ENCODE assay signal across 14 cellular contexts in genomic region chr9:126777733-126778132, GRCh38. TPM values are rescaled to one million over a fixed set of nuclear protein-coding genes. Genes with fewer than 3 reads are reported as not detected.
DNase-seq lines count a peak whose midpoint lies in the region; ATAC-seq, FAIRE-seq and TF ChIP-seq lines count a peak whose summit lies in the region.
"Had no signal": no experiment of that assay in that cellular context is flagged by ENCODE, and none has a peak within 500 bp of the region (broad histone marks: within the 10 kb centered on the region; RNA-seq: fewer than 3 reads in every experiment).

No MANE protein-coding gene starts in this region.

- H3K27ac ChIP-seq in GM12878 (ENCODE audit: control insufficient read depth, insufficient read depth) = no peak overlapping the region

- POLR2A ChIA-PET in GM12878 (lab: Charles Lee) = no interaction called here

- peak; percentile 31; the same call in 1 of the 2 replicates for TF ChIP-seq RAD21 in GM12878 (IDR thresholded peaks at IDR 0.05; ENCODE audit: insufficient read depth, low read depth, low read length)

- in situ Hi-C loops in GM12878 (cut with MboI) = no loop called here

- TF ChIP-seq EP300 in GM12878 (IDR thresholded peaks at IDR 0.05; ENCODE audit: borderline replicate concordance in 1 of 2, control insufficient read depth in 1 of 2, low read depth in 2 of 2, low read length in 2 of 2) = no peak

- no peak for TF ChIP-seq POLR2A in GM12878 (IDR thresholded peaks at IDR 0.05; ENCODE audit: low read depth, low read length)

- no peak for FAIRE-seq in GM12878 (lab: Jason Lieb, UNC)

- no peaks in the 10 kb centered on the region for H3K9me3 ChIP-seq in GM12878 (replicated peaks; ENCODE audit: control insufficient read depth, insufficient read depth, low read length)

- SMC1A ChIA-PET in GM12878 (lab: Charles Lee; ENCODE audit: uncharacterized antibody, unreplicated experiment) = interaction anchor here (1.2 to 8.2 kb wide), 2 partner anchors 11 to 74 kb away, joined by 3 to 111 read pairs; no protein-coding TSS in a partner anchor

- BruUV-seq in GM12878 (replicated peaks; lab: Mats Ljungman, UMichigan) = no TSS peak

- DNase-seq in NCI-H748 (lab: John Stamatoyannopoulos, UW; ENCODE audit: unreplicated experiment) (peak; percentile 56), NCI-H748 treated with DMSO at 0.1 percent for 48 hours (lab: John Stamatoyannopoulos, UW) (no peak), HPDE6-E6E7 (ENCODE audit: extremely low spot score) (peak; percentile 49), GM12878 (ENCODE audit: low read depth, low spot score) (no peak), mesenteric fat pad (ENCODE audit: low spot score) (peak; percentile 75), dedifferentiated amniotic fluid mesenchymal stem cell (ENCODE audit: extremely low spot score) (no peak)
- DNase-seq in stimulated activated CD8-positive, alpha-beta memory T cell treated with anti-CD3 and anti-CD28 coated beads, Interleukin-4, amount 100 ng/mL, for 48 hours = no peak
- no peak for DNase-seq in activated CD4-positive, alpha-beta T cell treated with anti-CD3 and anti-CD28 coated beads, Interleukin-2, amount 50 U/mL, for 4 hours
- DNase-seq: activated B cell treated with CpG ODN at 0.5 μM for 24 hours; naive thymus-derived CD8-positive, alpha-beta T cell; NCI-H187 treated with DMSO at 0.1 percent for 48 hours; SHP77; trophoblast cell had no signal

- intact Hi-C loops in GM12878 (cut with micrococcal nuclease; ENCODE audit: unreplicated experiment) = no loop called here

- no peaks in the 10 kb centered on the region for H3K36me3 ChIP-seq in GM12878 (ENCODE audit: control insufficient read depth in 2 of 2, insufficient read depth in 2 of 2, low read length in 1 of 2)

- no peak overlapping the region for H3K4me3 ChIP-seq in GM12878

- H3K79me2 ChIP-seq in GM12878 (ENCODE audit: control insufficient read depth, insufficient read depth, low read length) = no peaks in the 10 kb centered on the region

- no peak overlapping the region for H3K9ac ChIP-seq in GM12878 (ENCODE audit: control insufficient read depth, insufficient read depth, low read length)

- no peaks in the 10 kb centered on the region for H3K4me1 ChIP-seq in GM12878 (ENCODE audit: control insufficient read depth, insufficient read depth, low read length)

- CTCF ChIA-PET in GM12878 (lab: Yijun Ruan, JAX) = interaction anchor here (0.6 to 12.2 kb wide), 3 partner anchors 70 to 181 kb away, joined by 3 to 445 read pairs (median 4); no protein-coding TSS in a partner anchor

- H3K27me3 ChIP-seq in GM12878 (replicated peaks in 1 of 2; ENCODE audit: control insufficient read depth in 2 of 2, insufficient read depth in 2 of 2, low read length in 1 of 2) = no peaks in the 10 kb centered on the region; a peak in 2 of 4 replicates

- no peak overlapping the region for H3K4me2 ChIP-seq in GM12878 (ENCODE audit: control insufficient read depth, insufficient read depth)

- peak; percentile 38; the same call in 2 of the 3 replicates for ATAC-seq in GM12878
- ATAC-seq: activated T-helper 17 cell treated with anti-CD3 and anti-CD28 coated beads, Interleukin-2, amount 50 U/mL, for 72 hours; naive thymus-derived CD8-positive, alpha-beta T cell had no signal

- 28% methylated on average over 6 of the region's 6 CpGs for WGBS in GM12878 (ENCODE audit: insufficient coverage, insufficient replicate concordance, low lambda C conversion rate, missing lambda C conversion rate)

- no peaks in the 10 kb centered on the region for H4K20me1 ChIP-seq in GM12878 (ENCODE audit: control insufficient read depth, insufficient read depth)

- peak in 2 of 3 experiments; percentile 12 to 36; a peak in 2 of 6 replicates for TF ChIP-seq CTCF in GM12878 (IDR thresholded peaks at IDR 0.05 in 2 of 3, conservative IDR thresholded peaks at IDR 0.05 in 1 of 3; ENCODE audit: control insufficient read depth in 2 of 3, extremely low read depth in 1 of 3, insufficient read depth in 1 of 3, low read depth in 3 of 3, low read length in 3 of 3)

- no peak overlapping the region for H2AFZ ChIP-seq in GM12878 (ENCODE audit: control insufficient read depth, low read depth, low read length)

- RAD21 ChIA-PET in GM12878 (lab: Charles Lee; ENCODE audit: unreplicated experiment) = interaction anchor here (7.7 kb wide), 1 partner anchor 71 kb away, joined by 150 read pairs; no protein-coding TSS in a partner anchor

TF ChIP-seq in GM12878, 131 proteins besides CTCF, POLR2A, EP300 and RAD21 (continues in another document):
- TF ChIP-seq NR2C2 (IDR thresholded peaks at IDR 0.05; ENCODE audit: borderline replicate concordance, control insufficient read depth, insufficient read length, low read depth) (no peak), PAX5 (IDR thresholded peaks at IDR 0.05; ENCODE audit: borderline replicate concordance, low read depth, low read length) (no peak), STAT1 (conservative IDR thresholded peaks at IDR 0.05) (no peak), CBFB (IDR thresholded peaks at IDR 0.05; ENCODE audit: low read depth) (no peak), ZBTB4 (CRISPR knock-in tag; IDR thresholded peaks at IDR 0.05) (no peak), ZNF274 (IDR thresholded peaks at IDR 0.05; ENCODE audit: insufficient read depth, insufficient read length) (no peak), LARP7 (IDR thresholded peaks at IDR 0.05) (no peak), NRF1 (conservative IDR thresholded peaks at IDR 0.05; ENCODE audit: low read depth, low read length) (no peak), BACH1 (IDR thresholded peaks at IDR 0.05; ENCODE audit: borderline replicate concordance) (no peak), CEBPZ (IDR thresholded peaks at IDR 0.05; ENCODE audit: low read depth, low read length) (no peak)

RNA-seq across cellular contexts. Expression of gene ZBTB43, which starts 27.1 kb away (rescaled TPM):
- total RNA-seq in GM12878 (2013; cell fraction: nucleolus; rRNA removed) = 22.0 and 22.3 TPM in 2 replicates
- total RNA-seq in GM12878 (2014; rRNA removed) = 7.4 and 8.4 TPM in 2 replicates
- 8.2 and 9.4 TPM in 2 replicates for total RNA-seq in GM12878 (2014; rRNA removed; fragmentation: Illumina TruSeq; extraction: Trizol)
- total RNA-seq in GM12878 (2021) = 12.9 and 16.4 TPM in 2 replicates
- 8.0 TPM for polyA plus RNA-seq in GM12878 (2011; ENCODE audit: low read depth)
- 19.3 and 24.7 TPM in 2 replicates for polyA plus RNA-seq in GM12878 (2011; rRNA removed)
- 6.8 and 10.4 TPM in 2 replicates for polyA plus RNA-seq in GM12878 (2011; cell fraction: cytosol; rRNA removed)
- polyA plus RNA-seq in GM12878 (2011; cell fraction: nucleus; rRNA removed) = 5.7 and 7.4 TPM in 2 replicates
- polyA plus RNA-seq in GM12878 (2012) = 7.6 and 10.2 TPM in 2 replicates
- 6.9 and 10.1 TPM in 2 replicates for polyA plus RNA-seq in GM12878 (2014; fragmentation: Illumina TruSeq; extraction: Trizol)
- polyA plus RNA-seq in GM12878 (2014; fragmentation: Nextera tagmentation; extraction: Ambion mirVana) = 1 to 10 TPM; 2.4 to 5.3 TPM
- 5.9 and 8.0 TPM in 2 replicates for polyA plus RNA-seq in GM12878 (2014; rRNA removed)
- polyA plus RNA-seq in GM12878 (2016; fragmentation: Nextera tagmentation; extraction: Ambion mirVana) = 10 to 100 TPM; 10.2 to 10.5 TPM
- polyA minus RNA-seq in GM12878 (2011; rRNA and poly(A)+ RNA removed) = 10.1 and 15.1 TPM in 2 replicates
- polyA minus RNA-seq in GM12878 (2011; cell fraction: cytosol; rRNA and poly(A)+ RNA removed) = 5.7 and 15.5 TPM in 2 replicates
- 3.5 and 5.3 TPM in 2 replicates for polyA minus RNA-seq in GM12878 (2011; cell fraction: nucleus; rRNA and poly(A)+ RNA removed)
- total RNA-seq in mesenteric fat pad = 20.9 TPM

Comparison
In these comparisons a context has a peak if more than half of its experiments do, and no peak if none do; other contexts are left out.
1. DNase-seq: peak in NCI-H748 (single experiment), HPDE6-E6E7 (single experiment) and mesenteric fat pad (single experiment); none in NCI-H748 treated with DMSO at 0.1 percent for 48 hours (single experiment), GM12878 (single experiment), stimulated activated CD8-positive, alpha-beta memory T cell treated with anti-CD3 and anti-CD28 coated beads, Interleukin-4, amount 100 ng/mL, for 48 hours (single experiment), dedifferentiated amniotic fluid mesenchymal stem cell (single experiment) and activated CD4-positive, alpha-beta T cell treated with anti-CD3 and anti-CD28 coated beads, Interleukin-2, amount 50 U/mL, for 4 hours (0 of 2).